In the genomic region with DNA sequence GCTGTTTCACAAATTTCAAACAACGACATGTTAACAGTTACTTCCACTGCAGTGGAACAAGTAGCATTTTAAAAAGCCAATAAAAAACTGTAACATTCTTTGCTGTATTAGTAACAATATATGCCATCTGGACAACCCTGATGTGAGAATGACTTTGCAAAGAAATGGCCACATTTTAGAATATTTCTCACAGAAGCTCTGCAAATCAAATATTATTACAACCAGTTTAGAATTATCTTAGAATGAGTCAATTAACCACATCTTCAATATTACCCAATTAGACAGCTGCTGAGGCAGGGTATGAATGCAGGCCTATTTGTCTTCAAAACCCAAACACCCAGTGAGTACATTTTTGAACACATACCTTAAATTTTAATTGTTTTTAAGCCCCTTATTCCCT, we compare ENCODE assay signal across 1 cellular context.
TF ChIP-seq lines count a peak whose summit lies in the region.

No MANE protein-coding gene starts in this region.

TF ChIP-seq in IMR-90, 13 proteins besides CTCF, POLR2A, EP300 and RAD21:
- TF ChIP-seq FOS (IDR thresholded peaks at IDR 0.05; ENCODE audit: low read depth, low read length) (no peak), MAZ (IDR thresholded peaks at IDR 0.05; ENCODE audit: borderline replicate concordance, low read depth, low read length) (no peak), CEBPB (IDR thresholded peaks at IDR 0.05; ENCODE audit: low read depth, low read length) (peak; percentile 41; the same call in 1 of the 2 replicates), MXI1 (IDR thresholded peaks at IDR 0.05; ENCODE audit: borderline replicate concordance, low read depth, low read length) (no peak), BHLHE40 (IDR thresholded peaks at IDR 0.05; ENCODE audit: low read depth, low read length) (no peak), RCOR1 (IDR thresholded peaks at IDR 0.05; ENCODE audit: insufficient replicate concordance, low read length) (no peak), MAFK (IDR thresholded peaks at IDR 0.05; ENCODE audit: low read depth, low read length) (no peak), NFE2L2 (IDR thresholded peaks at IDR 0.05; ENCODE audit: low read depth, low read length) (peak; percentile 49; the same call in 1 of the 2 replicates), CHD1 (IDR thresholded peaks at IDR 0.05; ENCODE audit: low read depth, low read length) (no peak), RFX5 (IDR thresholded peaks at IDR 0.05; ENCODE audit: low read depth, low read length) (no peak)
- TF ChIP-seq, protein P1, sequence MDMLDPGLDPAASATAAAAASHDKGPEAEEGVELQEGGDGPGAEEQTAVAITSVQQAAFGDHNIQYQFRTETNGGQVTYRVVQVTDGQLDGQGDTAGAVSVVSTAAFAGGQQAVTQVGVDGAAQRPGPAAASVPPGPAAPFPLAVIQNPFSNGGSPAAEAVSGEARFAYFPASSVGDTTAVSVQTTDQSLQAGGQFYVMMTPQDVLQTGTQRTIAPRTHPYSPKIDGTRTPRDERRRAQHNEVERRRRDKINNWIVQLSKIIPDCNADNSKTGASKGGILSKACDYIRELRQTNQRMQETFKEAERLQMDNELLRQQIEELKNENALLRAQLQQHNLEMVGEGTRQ (IDR thresholded peaks at IDR 0.05; ENCODE audit: low read depth, low read length): no peak
